Comparison of ENCODE assay signal across 8 cellular contexts in genomic region chr16:28925386-28926228, GRCh38. TPM values are rescaled to one million over a fixed set of nuclear protein-coding genes. Genes with fewer than 3 reads are reported as not detected.
A peak's percentile ranks its signal among the peaks of the same experiment; 100 is the strongest.
DNase-seq lines count a peak whose midpoint lies in the region; ATAC-seq and TF ChIP-seq lines count a peak whose summit lies in the region.

No MANE protein-coding gene starts in this region.

- peak overlapping the region; percentile 97 for H3K4me3 Mint-ChIP-seq in activated naive CD4-positive, alpha-beta T cell treated with anti-CD3 and anti-CD28 coated beads for 36 hours
- H3K4me3 Mint-ChIP-seq in glutamatergic neuron (ENCODE audit: unreplicated experiment) = peak overlapping the region; percentile 91

- WGBS in tibial nerve, 2 donors = 1% methylated on average over 39 to 42 of the region's 48 CpGs

- peaks cover 15% of the 10 kb centered on the region for H3K4me1 ChIP-seq in parathyroid adenoma
- H3K4me1 ChIP-seq in tibial nerve = peaks cover 0 to 13% (median 3%) of the 10 kb centered on the region in 4 donors

- DNase-seq in COLO829 (ENCODE audit: low spot score) (peak; percentile 37), HT1080 (ENCODE audit: low read depth) (peak; percentile 87), glutamatergic neuron (peak; percentile 87), tibial nerve (ENCODE audit: low spot score in 2 of 2) (peak; percentile 31 to 48)
- DNase-seq in activated naive CD4-positive, alpha-beta T cell treated with anti-CD3 and anti-CD28 coated beads for 36 hours = peak; percentile 94

- CTCF ChIA-PET in activated naive CD4-positive, alpha-beta T cell treated with anti-CD3 and anti-CD28 coated beads for 36 hours (lab: Charles Lee) = interaction anchor here (1.2 to 3.5 kb wide), 2 partner anchors 19 to 52 kb away, joined by 3 to 26 read pairs; no protein-coding TSS in a partner anchor

- peak overlapping the region; percentile 94 for H3K4me3 ChIP-seq in parathyroid adenoma (ENCODE audit: low read depth, low read length)
- peak overlapping the region; percentile 69 to 85 (median 82) for H3K4me3 ChIP-seq in tibial nerve

- TF ChIP-seq CTCF in glutamatergic neuron (IDR thresholded peaks at IDR 0.05; ENCODE audit: partially characterized antibody, unreplicated experiment) (no peak), parathyroid adenoma (IDR thresholded peaks at IDR 0.05) (no peak), tibial nerve (IDR thresholded peaks at IDR 0.05) (no peak)

- peak overlapping the region; percentile 96 for H3K4me2 ChIP-seq in parathyroid adenoma (ENCODE audit: low read length)

- H3K4me1 Mint-ChIP-seq in activated naive CD4-positive, alpha-beta T cell treated with anti-CD3 and anti-CD28 coated beads for 36 hours (ENCODE audit: low read depth) = peaks cover 22% of the 10 kb centered on the region
- peaks cover 7% of the 10 kb centered on the region for H3K4me1 Mint-ChIP-seq in glutamatergic neuron (ENCODE audit: low read depth, unreplicated experiment)

- intact Hi-C loops in activated naive CD4-positive, alpha-beta T cell treated with anti-CD3 and anti-CD28 coated beads for 36 hours (cut with micrococcal nuclease) = loop anchor here (1.0 to 2.0 kb wide), 6 partner anchors 11 to 101 kb away; partner anchors contain the start of genes NFATC2IP and TUFM

- peak in 1 of 2 donors; percentile 42 for TF ChIP-seq EP300 in tibial nerve (IDR thresholded peaks at IDR 0.05)

- no peaks in the 10 kb centered on the region for H3K36me3 ChIP-seq in parathyroid adenoma (ENCODE audit: control insufficient read depth, insufficient read depth, low read length)
- H3K36me3 ChIP-seq in tibial nerve = peaks cover 0 to 5% (median 0%) of the 10 kb centered on the region in 3 donors

- peak overlapping the region; percentile 99 for H3K27ac Mint-ChIP-seq in activated naive CD4-positive, alpha-beta T cell treated with anti-CD3 and anti-CD28 coated beads for 36 hours
- H3K27ac Mint-ChIP-seq in glutamatergic neuron (ENCODE audit: unreplicated experiment) = peak overlapping the region; percentile 96

- H3K27me3 ChIP-seq in parathyroid adenoma (ENCODE audit: control insufficient read depth, insufficient read depth, low read length) = no peaks in the 10 kb centered on the region
- H3K27me3 ChIP-seq in tibial nerve = no peaks in the 10 kb centered on the region

- H3K9me3 Mint-ChIP-seq in activated naive CD4-positive, alpha-beta T cell treated with anti-CD3 and anti-CD28 coated beads for 36 hours = no peaks in the 10 kb centered on the region
- peaks cover 8% of the 10 kb centered on the region for H3K9me3 Mint-ChIP-seq in glutamatergic neuron (ENCODE audit: unreplicated experiment)

- H3K9me3 ChIP-seq in parathyroid adenoma (ENCODE audit: control insufficient read depth, low read length) (no peaks in the 10 kb centered on the region), tibial nerve (no peaks in the 10 kb centered on the region)

- peak overlapping the region; percentile 95 for H3K27ac ChIP-seq in parathyroid adenoma
- H3K27ac ChIP-seq in tibial nerve = peak overlapping the region; percentile 86 to 97 (median 94)

- peaks cover 4% of the 10 kb centered on the region for H3K36me3 Mint-ChIP-seq in activated naive CD4-positive, alpha-beta T cell treated with anti-CD3 and anti-CD28 coated beads for 36 hours (ENCODE audit: low read depth)
- no peaks in the 10 kb centered on the region for H3K36me3 Mint-ChIP-seq in glutamatergic neuron (ENCODE audit: unreplicated experiment)

- H2AFZ ChIP-seq in parathyroid adenoma = peak overlapping the region; percentile 87

- H3K27me3 Mint-ChIP-seq in activated naive CD4-positive, alpha-beta T cell treated with anti-CD3 and anti-CD28 coated beads for 36 hours (ENCODE audit: low read depth) = no peaks in the 10 kb centered on the region
- H3K27me3 Mint-ChIP-seq in glutamatergic neuron (ENCODE audit: unreplicated experiment) = peaks cover 5% of the 10 kb centered on the region

- peak overlapping the region; percentile 73 for H3K9ac ChIP-seq in parathyroid adenoma

- H3K79me2 ChIP-seq in parathyroid adenoma = peaks cover 3% of the 10 kb centered on the region

- ATAC-seq in GM19467 (IDR thresholded peaks at IDR 0.05; ENCODE audit: unreplicated experiment) = peak; percentile 34

- TF ChIP-seq POLR2A in Raji (IDR thresholded peaks at IDR 0.05; ENCODE audit: insufficient read depth, low read depth, low read length) (peak; percentile 70), tibial nerve (IDR thresholded peaks at IDR 0.05) (no peak)

RNA-seq across cellular contexts. Expression of gene RABEP2, which starts 0.6 kb away (rescaled TPM):
- total RNA-seq in HT1080 (2014; rRNA removed; shearing (Covaris generic)) = 24.7 and 28.0 TPM in 2 replicates
- polyA plus RNA-seq in HT1080 (2015; cell fraction: cytosol; rRNA removed) = 17.6 and 21.4 TPM in 2 replicates
- polyA plus RNA-seq in HT1080 (2015; cell fraction: nucleus; rRNA removed) = 18.4 and 25.6 TPM in 2 replicates
- total RNA-seq in activated naive CD4-positive, alpha-beta T cell treated with anti-CD3 and anti-CD28 coated beads for 36 hours = 10 to 100 TPM; 11.6 to 14.0 TPM
- total RNA-seq in glutamatergic neuron (ENCODE audit: unreplicated experiment) = 15.3 TPM
- total RNA-seq in tibial nerve = 10 to 100 TPM; 30.3 to 57.0 (median 32.4) TPM

RNA-seq across cellular contexts. Expression of gene CD19, which starts 6.2 kb away (rescaled TPM):
- not detected in 2 replicates for total RNA-seq in HT1080 (2014; rRNA removed; shearing (Covaris generic))
- polyA plus RNA-seq in HT1080 (2015; cell fraction: cytosol; rRNA removed) = not detected in 2 replicates
- polyA plus RNA-seq in HT1080 (2015; cell fraction: nucleus; rRNA removed) = 0.20 TPM in 1 of 2 replicates, not detected in the other
- total RNA-seq in activated naive CD4-positive, alpha-beta T cell treated with anti-CD3 and anti-CD28 coated beads for 36 hours = under 1 TPM; 0.19 to 0.22 TPM
- 0.27 TPM for total RNA-seq in glutamatergic neuron (ENCODE audit: unreplicated experiment)
- 1 to 10 TPM in 1 of 4 donors, under 1 TPM in 1, not detected in 2; 0.59 to 1.3 TPM for total RNA-seq in tibial nerve

RNA-seq across cellular contexts. Expression of gene NFATC2IP, which starts 25.1 kb away (rescaled TPM):
- 30.4 and 33.2 TPM in 2 replicates for total RNA-seq in HT1080 (2014; rRNA removed; shearing (Covaris generic))
- 26.0 and 26.2 TPM in 2 replicates for polyA plus RNA-seq in HT1080 (2015; cell fraction: cytosol; rRNA removed)
- 177 and 185 TPM in 2 replicates for polyA plus RNA-seq in HT1080 (2015; cell fraction: nucleus; rRNA removed)
- 10 to 100 TPM; 55.5 to 58.9 TPM for total RNA-seq in activated naive CD4-positive, alpha-beta T cell treated with anti-CD3 and anti-CD28 coated beads for 36 hours
- total RNA-seq in glutamatergic neuron (ENCODE audit: unreplicated experiment) = 59.6 TPM
- total RNA-seq in tibial nerve = 10 to 100 TPM; 32.1 to 34.5 (median 34.0) TPM

RNA-seq across cellular contexts. Expression of gene ATP2A1, which starts 47.3 kb away (rescaled TPM):
- 0.27 TPM in 1 of 2 replicates, not detected in the other for total RNA-seq in HT1080 (2014; rRNA removed; shearing (Covaris generic))
- 0.99 and 1.4 TPM in 2 replicates for polyA plus RNA-seq in HT1080 (2015; cell fraction: cytosol; rRNA removed)
- 3.8 and 4.2 TPM in 2 replicates for polyA plus RNA-seq in HT1080 (2015; cell fraction: nucleus; rRNA removed)
- 1 to 10 TPM; 4.2 to 5.3 TPM for total RNA-seq in activated naive CD4-positive, alpha-beta T cell treated with anti-CD3 and anti-CD28 coated beads for 36 hours
- 4.5 TPM for total RNA-seq in glutamatergic neuron (ENCODE audit: unreplicated experiment)
- under 1 TPM; 0.20 to 0.90 (median 0.21) TPM for total RNA-seq in tibial nerve

RNA-seq across cellular contexts. Expression of gene SPNS1, which starts 49.0 kb away (rescaled TPM):
- total RNA-seq in HT1080 (2014; rRNA removed; shearing (Covaris generic)) = 36.5 and 45.6 TPM in 2 replicates
- 41.0 and 42.3 TPM in 2 replicates for polyA plus RNA-seq in HT1080 (2015; cell fraction: cytosol; rRNA removed)
- polyA plus RNA-seq in HT1080 (2015; cell fraction: nucleus; rRNA removed) = 60.1 and 70.2 TPM in 2 replicates
- 10 to 100 TPM; 10.3 to 10.5 TPM for total RNA-seq in activated naive CD4-positive, alpha-beta T cell treated with anti-CD3 and anti-CD28 coated beads for 36 hours
- 50.6 TPM for total RNA-seq in glutamatergic neuron (ENCODE audit: unreplicated experiment)
- 10 to 100 TPM in 3 of 4 donors, 1 to 10 TPM in 1; 9.8 to 38.4 (median 25.6) TPM for total RNA-seq in tibial nerve

Comparison
In these comparisons a context has a peak if more than half of its experiments do, and no peak if none do; other contexts are left out.
1. Peak in every context shown above with its lines: DNase-seq, ATAC-seq, H3K4me3 ChIP-seq and H3K27ac ChIP-seq.
2. DNase-seq: peak in every context shown above with its lines; median percentile 94 in activated naive CD4-positive, alpha-beta T cell treated with anti-CD3 and anti-CD28 coated beads for 36 hours; 87 in HT1080; 87 in glutamatergic neuron; 40 in tibial nerve; 37 in COLO829.